1 cellular context compared by ENCODE assay signal in genomic region chr10:102120142-102120986, GRCh38.
A peak's percentile ranks its signal among the peaks of the same experiment; 100 is the strongest.
TF ChIP-seq lines count a peak whose summit lies in the region.

A gene with protein sequence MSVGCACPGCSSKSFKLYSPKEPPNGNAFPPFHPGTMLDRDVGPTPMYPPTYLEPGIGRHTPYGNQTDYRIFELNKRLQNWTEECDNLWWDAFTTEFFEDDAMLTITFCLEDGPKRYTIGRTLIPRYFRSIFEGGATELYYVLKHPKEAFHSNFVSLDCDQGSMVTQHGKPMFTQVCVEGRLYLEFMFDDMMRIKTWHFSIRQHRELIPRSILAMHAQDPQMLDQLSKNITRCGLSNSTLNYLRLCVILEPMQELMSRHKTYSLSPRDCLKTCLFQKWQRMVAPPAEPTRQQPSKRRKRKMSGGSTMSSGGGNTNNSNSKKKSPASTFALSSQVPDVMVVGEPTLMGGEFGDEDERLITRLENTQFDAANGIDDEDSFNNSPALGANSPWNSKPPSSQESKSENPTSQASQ (minus strand): TSS chr10:102120368. CDS start chr10:102120110, 258 bp downstream.

TF ChIP-seq in HEK293, 187 proteins besides CTCF, POLR2A, EP300 and RAD21 (continued from another document):
- TF ChIP-seq PATZ1 (tag by site-specific recombination; IDR thresholded peaks at IDR 0.05) = peak; percentile 87
- no peak for TF ChIP-seq ZNF654 (tag by site-specific recombination; IDR thresholded peaks at IDR 0.05; ENCODE audit: low read depth)
- TF ChIP-seq SP7 (tag by site-specific recombination; IDR thresholded peaks at IDR 0.05) = peak; percentile 54
- no peak for TF ChIP-seq ZBTB7A (tag by site-specific recombination; IDR thresholded peaks at IDR 0.05; ENCODE audit: low read depth)
- no peak for TF ChIP-seq OVOL3 (tag by site-specific recombination; IDR thresholded peaks at IDR 0.05)
- TF ChIP-seq ZNF26 (tag by site-specific recombination; IDR thresholded peaks at IDR 0.05) = no peak
- TF ChIP-seq ZNF473 (tag by site-specific recombination; IDR thresholded peaks at IDR 0.05) = no peak
- peak; percentile 27; the same call in 1 of the 2 replicates for TF ChIP-seq ZBTB8A (tag by site-specific recombination; IDR thresholded peaks at IDR 0.05)
- TF ChIP-seq ZNF629 (tag by site-specific recombination; IDR thresholded peaks at IDR 0.05) = peak; percentile 75
- no peak for TF ChIP-seq ZNF670 (tag by site-specific recombination; IDR thresholded peaks at IDR 0.05; ENCODE audit: low read depth)
- no peak for TF ChIP-seq ZNF529 (tag by site-specific recombination; IDR thresholded peaks at IDR 0.05; ENCODE audit: insufficient replicate concordance)
- no peak for TF ChIP-seq ZNF571 (tag by site-specific recombination; IDR thresholded peaks at IDR 0.05)
- TF ChIP-seq HOXC10 (CRISPR knock-in tag; IDR thresholded peaks at IDR 0.05) = no peak
- TF ChIP-seq ZNF610 (tag by site-specific recombination; IDR thresholded peaks at IDR 0.05; ENCODE audit: borderline replicate concordance) = peak; percentile 39; the same call in 1 of the 2 replicates
- no peak for TF ChIP-seq ZNF549 (tag by site-specific recombination; IDR thresholded peaks at IDR 0.05)
- TF ChIP-seq ZNF223 (tag by site-specific recombination; IDR thresholded peaks at IDR 0.05) = no peak
- TF ChIP-seq YY2 (tag by site-specific recombination; IDR thresholded peaks at IDR 0.05) = no peak
- no peak for TF ChIP-seq ZNF266 (tag by site-specific recombination; IDR thresholded peaks at IDR 0.05; ENCODE audit: low read depth)
- no peak for TF ChIP-seq ZNF202 (tag by site-specific recombination; IDR thresholded peaks at IDR 0.05; ENCODE audit: borderline replicate concordance)
- TF ChIP-seq ZNF175 (tag by site-specific recombination; IDR thresholded peaks at IDR 0.05) = no peak
- TF ChIP-seq, protein P1, sequence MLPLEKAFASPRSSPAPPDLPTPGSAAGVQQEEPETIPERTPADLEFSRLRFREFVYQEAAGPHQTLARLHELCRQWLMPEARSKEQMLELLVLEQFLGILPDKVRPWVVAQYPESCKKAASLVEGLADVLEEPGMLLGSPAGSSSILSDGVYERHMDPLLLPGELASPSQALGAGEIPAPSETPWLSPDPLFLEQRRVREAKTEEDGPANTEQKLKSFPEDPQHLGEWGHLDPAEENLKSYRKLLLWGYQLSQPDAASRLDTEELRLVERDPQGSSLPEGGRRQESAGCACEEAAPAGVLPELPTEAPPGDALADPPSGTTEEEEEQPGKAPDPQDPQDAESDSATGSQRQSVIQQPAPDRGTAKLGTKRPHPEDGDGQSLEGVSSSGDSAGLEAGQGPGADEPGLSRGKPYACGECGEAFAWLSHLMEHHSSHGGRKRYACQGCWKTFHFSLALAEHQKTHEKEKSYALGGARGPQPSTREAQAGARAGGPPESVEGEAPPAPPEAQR (tag by site-specific recombination; IDR thresholded peaks at IDR 0.05) = no peak
- no peak for TF ChIP-seq ZNF558 (tag by site-specific recombination; IDR thresholded peaks at IDR 0.05)
- TF ChIP-seq ZNF174 (tag by site-specific recombination; IDR thresholded peaks at IDR 0.05) = no peak
- TF ChIP-seq ZBTB21 (tag by site-specific recombination; IDR thresholded peaks at IDR 0.05) = 0 out of 2 replicates have a peak, but pooled peaks have one; percentile 35
- TF ChIP-seq ZNF404 (tag by site-specific recombination; IDR thresholded peaks at IDR 0.05) = no peak
- TF ChIP-seq, protein P2, sequence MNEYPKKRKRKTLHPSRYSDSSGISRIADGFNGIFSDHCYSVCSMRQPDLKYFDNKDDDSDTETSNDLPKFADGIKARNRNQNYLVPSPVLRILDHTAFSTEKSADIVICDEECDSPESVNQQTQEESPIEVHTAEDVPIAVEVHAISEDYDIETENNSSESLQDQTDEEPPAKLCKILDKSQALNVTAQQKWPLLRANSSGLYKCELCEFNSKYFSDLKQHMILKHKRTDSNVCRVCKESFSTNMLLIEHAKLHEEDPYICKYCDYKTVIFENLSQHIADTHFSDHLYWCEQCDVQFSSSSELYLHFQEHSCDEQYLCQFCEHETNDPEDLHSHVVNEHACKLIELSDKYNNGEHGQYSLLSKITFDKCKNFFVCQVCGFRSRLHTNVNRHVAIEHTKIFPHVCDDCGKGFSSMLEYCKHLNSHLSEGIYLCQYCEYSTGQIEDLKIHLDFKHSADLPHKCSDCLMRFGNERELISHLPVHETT (tag by site-specific recombination; IDR thresholded peaks at IDR 0.05) = no peak
- TF ChIP-seq GLI4 (tag by site-specific recombination; IDR thresholded peaks at IDR 0.05) = no peak
- no peak for TF ChIP-seq ZNF544 (tag by site-specific recombination; IDR thresholded peaks at IDR 0.05)
- TF ChIP-seq ZNF785 (tag by site-specific recombination; IDR thresholded peaks at IDR 0.05) = no peak
- no peak for TF ChIP-seq ZNF302 (tag by site-specific recombination; IDR thresholded peaks at IDR 0.05; ENCODE audit: low read depth)
- TF ChIP-seq ZNF341 (tag by site-specific recombination; IDR thresholded peaks at IDR 0.05; ENCODE audit: low read depth) = peak; percentile 91
- TF ChIP-seq ZNF76 (tag by site-specific recombination; IDR thresholded peaks at IDR 0.05; ENCODE audit: borderline replicate concordance, low read depth) = 0 out of 2 replicates have a peak, but pooled peaks have one; percentile 40
- no peak for TF ChIP-seq ZNF792 (tag by site-specific recombination; IDR thresholded peaks at IDR 0.05)
- no peak for TF ChIP-seq ZNF324 (tag by site-specific recombination; IDR thresholded peaks at IDR 0.05)
- TF ChIP-seq ZNF140 (tag by site-specific recombination; IDR thresholded peaks at IDR 0.05) = no peak
- TF ChIP-seq ZNF747 (tag by site-specific recombination; IDR thresholded peaks at IDR 0.05) = no peak
- TF ChIP-seq ZNF791 (tag by site-specific recombination; IDR thresholded peaks at IDR 0.05) = no peak
- TF ChIP-seq ZNF426 (tag by site-specific recombination; IDR thresholded peaks at IDR 0.05) = no peak
- TF ChIP-seq ZNF48 (tag by site-specific recombination; IDR thresholded peaks at IDR 0.05) = no peak
- TF ChIP-seq, protein P3, sequence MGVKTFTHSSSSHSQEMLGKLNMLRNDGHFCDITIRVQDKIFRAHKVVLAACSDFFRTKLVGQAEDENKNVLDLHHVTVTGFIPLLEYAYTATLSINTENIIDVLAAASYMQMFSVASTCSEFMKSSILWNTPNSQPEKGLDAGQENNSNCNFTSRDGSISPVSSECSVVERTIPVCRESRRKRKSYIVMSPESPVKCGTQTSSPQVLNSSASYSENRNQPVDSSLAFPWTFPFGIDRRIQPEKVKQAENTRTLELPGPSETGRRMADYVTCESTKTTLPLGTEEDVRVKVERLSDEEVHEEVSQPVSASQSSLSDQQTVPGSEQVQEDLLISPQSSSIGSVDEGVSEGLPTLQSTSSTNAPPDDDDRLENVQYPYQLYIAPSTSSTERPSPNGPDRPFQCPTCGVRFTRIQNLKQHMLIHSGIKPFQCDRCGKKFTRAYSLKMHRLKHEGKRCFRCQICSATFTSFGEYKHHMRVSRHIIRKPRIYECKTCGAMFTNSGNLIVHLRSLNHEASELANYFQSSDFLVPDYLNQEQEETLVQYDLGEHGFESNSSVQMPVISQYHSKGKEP (tag by site-specific recombination; IDR thresholded peaks at IDR 0.05) = no peak
- TF ChIP-seq ZXDB (tag by site-specific recombination; IDR thresholded peaks at IDR 0.05) = peak; percentile 66; the same call in 1 of the 2 replicates
- no peak for TF ChIP-seq ZNF157 (tag by site-specific recombination; IDR thresholded peaks at IDR 0.05)
- peak; percentile 63; the same call in 1 of the 2 replicates for TF ChIP-seq KLF8 (tag by site-specific recombination; IDR thresholded peaks at IDR 0.05)
- TF ChIP-seq ZNF169 (tag by site-specific recombination; IDR thresholded peaks at IDR 0.05) = no peak
- TF ChIP-seq REPIN1 (tag by site-specific recombination; IDR thresholded peaks at IDR 0.05; ENCODE audit: low read depth) = no peak
- peak; percentile 82 for TF ChIP-seq GLIS2 (tag by site-specific recombination; IDR thresholded peaks at IDR 0.05)
- TF ChIP-seq ZBTB20 (tag by site-specific recombination; IDR thresholded peaks at IDR 0.05) = peak; percentile 82
- TF ChIP-seq, protein P4, sequence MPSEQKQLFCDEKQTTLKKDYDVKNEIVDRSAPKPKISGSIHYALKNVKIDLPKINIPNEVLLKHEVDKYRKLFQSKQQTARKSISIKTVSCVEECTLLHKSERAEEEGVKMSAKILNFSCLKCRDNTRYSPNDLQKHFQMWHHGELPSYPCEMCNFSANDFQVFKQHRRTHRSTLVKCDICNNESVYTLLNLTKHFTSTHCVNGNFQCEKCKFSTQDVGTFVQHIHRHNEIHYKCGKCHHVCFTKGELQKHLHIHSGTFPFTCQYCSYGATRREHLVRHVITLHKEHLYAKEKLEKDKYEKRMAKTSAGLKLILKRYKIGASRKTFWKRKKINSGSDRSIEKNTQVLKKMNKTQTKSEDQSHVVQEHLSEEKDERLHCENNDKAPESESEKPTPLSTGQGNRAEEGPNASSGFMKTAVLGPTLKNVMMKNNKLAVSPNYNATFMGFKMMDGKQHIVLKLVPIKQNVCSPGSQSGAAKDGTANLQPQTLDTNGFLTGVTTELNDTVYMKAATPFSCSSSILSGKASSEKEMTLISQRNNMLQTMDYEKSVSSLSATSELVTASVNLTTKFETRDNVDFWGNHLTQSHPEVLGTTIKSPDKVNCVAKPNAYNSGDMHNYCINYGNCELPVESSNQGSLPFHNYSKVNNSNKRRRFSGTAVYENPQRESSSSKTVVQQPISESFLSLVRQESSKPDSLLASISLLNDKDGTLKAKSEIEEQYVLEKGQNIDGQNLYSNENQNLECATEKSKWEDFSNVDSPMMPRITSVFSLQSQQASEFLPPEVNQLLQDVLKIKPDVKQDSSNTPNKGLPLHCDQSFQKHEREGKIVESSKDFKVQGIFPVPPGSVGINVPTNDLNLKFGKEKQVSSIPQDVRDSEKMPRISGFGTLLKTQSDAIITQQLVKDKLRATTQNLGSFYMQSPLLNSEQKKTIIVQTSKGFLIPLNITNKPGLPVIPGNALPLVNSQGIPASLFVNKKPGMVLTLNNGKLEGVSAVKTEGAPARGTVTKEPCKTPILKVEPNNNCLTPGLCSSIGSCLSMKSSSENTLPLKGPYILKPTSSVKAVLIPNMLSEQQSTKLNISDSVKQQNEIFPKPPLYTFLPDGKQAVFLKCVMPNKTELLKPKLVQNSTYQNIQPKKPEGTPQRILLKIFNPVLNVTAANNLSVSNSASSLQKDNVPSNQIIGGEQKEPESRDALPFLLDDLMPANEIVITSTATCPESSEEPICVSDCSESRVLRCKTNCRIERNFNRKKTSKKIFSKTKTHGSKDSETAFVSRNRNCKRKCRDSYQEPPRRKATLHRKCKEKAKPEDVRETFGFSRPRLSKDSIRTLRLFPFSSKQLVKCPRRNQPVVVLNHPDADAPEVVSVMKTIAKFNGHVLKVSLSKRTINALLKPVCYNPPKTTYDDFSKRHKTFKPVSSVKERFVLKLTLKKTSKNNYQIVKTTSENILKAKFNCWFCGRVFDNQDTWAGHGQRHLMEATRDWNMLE (tag by site-specific recombination; conservative IDR thresholded peaks at IDR 0.05; ENCODE audit: low read depth) = no peak
- no peak for TF ChIP-seq ZNF704 (tag by site-specific recombination; IDR thresholded peaks at IDR 0.05)
- TF ChIP-seq SALL2 (tag by site-specific recombination; IDR thresholded peaks at IDR 0.05; ENCODE audit: borderline replicate concordance) = no peak
- TF ChIP-seq, protein P5, sequence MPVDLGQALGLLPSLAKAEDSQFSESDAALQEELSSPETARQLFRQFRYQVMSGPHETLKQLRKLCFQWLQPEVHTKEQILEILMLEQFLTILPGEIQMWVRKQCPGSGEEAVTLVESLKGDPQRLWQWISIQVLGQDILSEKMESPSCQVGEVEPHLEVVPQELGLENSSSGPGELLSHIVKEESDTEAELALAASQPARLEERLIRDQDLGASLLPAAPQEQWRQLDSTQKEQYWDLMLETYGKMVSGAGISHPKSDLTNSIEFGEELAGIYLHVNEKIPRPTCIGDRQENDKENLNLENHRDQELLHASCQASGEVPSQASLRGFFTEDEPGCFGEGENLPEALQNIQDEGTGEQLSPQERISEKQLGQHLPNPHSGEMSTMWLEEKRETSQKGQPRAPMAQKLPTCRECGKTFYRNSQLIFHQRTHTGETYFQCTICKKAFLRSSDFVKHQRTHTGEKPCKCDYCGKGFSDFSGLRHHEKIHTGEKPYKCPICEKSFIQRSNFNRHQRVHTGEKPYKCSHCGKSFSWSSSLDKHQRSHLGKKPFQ (tag by site-specific recombination; IDR thresholded peaks at IDR 0.05) = no peak
